In genomic region chr1:42484382-42484781, GRCh38 we compare ENCODE assay signal across 1 cellular context.
A peak's percentile ranks its signal among the peaks of the same experiment; 100 is the strongest.
TF ChIP-seq lines count a peak whose summit lies in the region.

No MANE protein-coding gene starts in this region.

TF ChIP-seq in IMR-90, 13 proteins besides CTCF, POLR2A, EP300 and RAD21:
- TF ChIP-seq USF2 (IDR thresholded peaks at IDR 0.05; ENCODE audit: low read depth, low read length) (no peak), NFE2L2 (IDR thresholded peaks at IDR 0.05; ENCODE audit: low read depth, low read length) (peak; percentile 94), FOS (IDR thresholded peaks at IDR 0.05; ENCODE audit: low read depth, low read length) (peak; percentile 62; the same call in 1 of the 2 replicates), BHLHE40 (IDR thresholded peaks at IDR 0.05; ENCODE audit: low read depth, low read length) (no peak), MXI1 (IDR thresholded peaks at IDR 0.05; ENCODE audit: borderline replicate concordance, low read depth, low read length) (no peak), RFX5 (IDR thresholded peaks at IDR 0.05; ENCODE audit: low read depth, low read length) (no peak), RCOR1 (IDR thresholded peaks at IDR 0.05; ENCODE audit: insufficient replicate concordance, low read length) (no peak), MAZ (IDR thresholded peaks at IDR 0.05; ENCODE audit: borderline replicate concordance, low read depth, low read length) (no peak), CHD1 (IDR thresholded peaks at IDR 0.05; ENCODE audit: low read depth, low read length) (no peak), SMC3 (IDR thresholded peaks at IDR 0.05; ENCODE audit: low read depth, low read length) (no peak), MAFK (IDR thresholded peaks at IDR 0.05; ENCODE audit: low read depth, low read length) (peak; percentile 55), CEBPB (IDR thresholded peaks at IDR 0.05; ENCODE audit: low read depth, low read length) (0 out of 2 replicates have a peak, but pooled peaks have one; percentile 15)
- TF ChIP-seq, protein P1, sequence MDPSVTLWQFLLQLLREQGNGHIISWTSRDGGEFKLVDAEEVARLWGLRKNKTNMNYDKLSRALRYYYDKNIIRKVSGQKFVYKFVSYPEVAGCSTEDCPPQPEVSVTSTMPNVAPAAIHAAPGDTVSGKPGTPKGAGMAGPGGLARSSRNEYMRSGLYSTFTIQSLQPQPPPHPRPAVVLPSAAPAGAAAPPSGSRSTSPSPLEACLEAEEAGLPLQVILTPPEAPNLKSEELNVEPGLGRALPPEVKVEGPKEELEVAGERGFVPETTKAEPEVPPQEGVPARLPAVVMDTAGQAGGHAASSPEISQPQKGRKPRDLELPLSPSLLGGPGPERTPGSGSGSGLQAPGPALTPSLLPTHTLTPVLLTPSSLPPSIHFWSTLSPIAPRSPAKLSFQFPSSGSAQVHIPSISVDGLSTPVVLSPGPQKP (IDR thresholded peaks at IDR 0.05; ENCODE audit: borderline replicate concordance, low read depth, low read length), result no peak
